In genomic region chr12:108424026-108424425, GRCh38 we compare ENCODE assay signal across 22 cellular contexts.
DNase-seq lines count a peak whose midpoint lies in the region; ATAC-seq, FAIRE-seq and TF ChIP-seq lines count a peak whose summit lies in the region.
"Had no signal": no experiment of that assay in that cellular context is flagged by ENCODE, and none has a peak within 500 bp of the region (broad histone marks: within the 10 kb centered on the region; RNA-seq: fewer than 3 reads in every experiment).

No MANE protein-coding gene starts in this region.

- POLR2A ChIA-PET in MCF 10A (lab: Yijun Ruan, JAX) (no interaction called here), PC-3 (lab: Charles Lee; ENCODE audit: unreplicated experiment) (no interaction called here)

- ATAC-seq in PC-3, result no peak
- no peak for ATAC-seq in GM19452 (IDR thresholded peaks at IDR 0.05; ENCODE audit: unreplicated experiment)
- ATAC-seq: HepG2 had no signal

- dilution Hi-C loops in mammary epithelial cell (cut with HindIII; ENCODE audit: low sequenced_read_pairs), result no loop called here

- DNase-seq in MCF 10A (ENCODE audit: unreplicated experiment), result peak; percentile 7
- DNase-seq in mammary epithelial cell, result no peak
- peak; percentile 37 for DNase-seq in PC-3
- peak; percentile 52 for DNase-seq in bronchial epithelial cell (ENCODE audit: low read depth)
- DNase-seq in GOT3 (lab: John Stamatoyannopoulos, UW), result no peak
- no peak for DNase-seq in SW 1271 (lab: John Stamatoyannopoulos, UW)
- DNase-seq: ACHN; BE2C; C1 segment of cervical spinal cord; CD4-positive, CD25-positive, alpha-beta regulatory T cell; CD8-positive, alpha-beta memory T cell; COR-L47; DMS 273 treated with DMSO at 0.1 percent for 48 hours; DMS79; H9; KBM-7 had no signal

- H3K4me2 ChIP-seq in mammary epithelial cell (ENCODE audit: insufficient read depth, low read depth, low read length) (no peak overlapping the region), PC-3 (ENCODE audit: low read length) (no peak overlapping the region)

- H3K4me3 ChIP-seq in mammary epithelial cell (replicated peaks in 1 of 3; ENCODE audit: insufficient read depth in 1 of 3, low read depth in 2 of 3, low read length in 3 of 3), result no peak overlapping the region
- H3K4me3 ChIP-seq in PC-3 (ENCODE audit: low read length), result no peak overlapping the region
- no peak overlapping the region for H3K4me3 ChIP-seq in bronchial epithelial cell (ENCODE audit: low read depth, low read length)

- H3K9me3 Mint-ChIP-seq in MCF 10A (ENCODE audit: unreplicated experiment), result no peaks in the 10 kb centered on the region
- H3K9me3 Mint-ChIP-seq: CD8-positive, alpha-beta memory T cell had no signal

- intact Hi-C loops in MCF 10A (cut with micrococcal nuclease) (no loop called here), mammary epithelial cell (cut with micrococcal nuclease) (no loop called here), PC-3 (cut with micrococcal nuclease) (no loop called here)

- no TSS peak for BruUV-seq in MCF 10A (replicated peaks; lab: Mats Ljungman, UMichigan)
- BruUV-seq in mammary epithelial cell (replicated peaks; lab: Mats Ljungman, UMichigan), result no TSS peak
- no TSS peak for BruUV-seq in PC-3 (replicated peaks; lab: Mats Ljungman, UMichigan)

- CTCF ChIA-PET in MCF 10A (lab: Yijun Ruan, JAX), result no interaction called here
- CTCF ChIA-PET in mammary epithelial cell (lab: Charles Lee; ENCODE audit: low non-redundant PET), result no interaction called here
- CTCF ChIA-PET in PC-3 (lab: Charles Lee), result no interaction called here

- H3K27me3 ChIP-seq in mammary epithelial cell (ENCODE audit: insufficient read depth, low read length) (no peaks in the 10 kb centered on the region), PC-3 (ENCODE audit: low read length) (peaks cover 28% of the 10 kb centered on the region), bronchial epithelial cell (ENCODE audit: control insufficient read depth, insufficient read depth, low read length) (no peaks in the 10 kb centered on the region)
- H3K27me3 ChIP-seq: BE2C had no signal

- no peak overlapping the region for H3K4me3 Mint-ChIP-seq in MCF 10A (ENCODE audit: unreplicated experiment)
- H3K4me3 Mint-ChIP-seq: CD4-positive, CD25-positive, alpha-beta regulatory T cell; CD8-positive, alpha-beta memory T cell; H9 had no signal

- in situ Hi-C loops in mammary epithelial cell (cut with MboI; ENCODE audit: low sequenced_read_pairs in 2 of 2), result no loop called here

- peaks cover 7% of the 10 kb centered on the region for H3K4me1 Mint-ChIP-seq in MCF 10A (ENCODE audit: insufficient read depth, unreplicated experiment)
- H3K4me1 Mint-ChIP-seq: CD4-positive, CD25-positive, alpha-beta regulatory T cell; CD8-positive, alpha-beta memory T cell; IgD-negative memory B cell had no signal

- H3K9me2 ChIP-seq in PC-3 (replicated peaks; ENCODE audit: low read length), result no peaks in the 10 kb centered on the region

- H3K9me3 ChIP-seq in mammary epithelial cell (replicated peaks; ENCODE audit: insufficient read depth, low read length), result no peaks in the 10 kb centered on the region
- no peaks in the 10 kb centered on the region for H3K9me3 ChIP-seq in PC-3 (ENCODE audit: low read length)
- H3K9me3 ChIP-seq: BE2C had no signal

- H3K79me2 ChIP-seq in mammary epithelial cell (ENCODE audit: insufficient read depth, low read length) (no peaks in the 10 kb centered on the region), PC-3 (ENCODE audit: low read length) (no peaks in the 10 kb centered on the region)

- H3K27ac Mint-ChIP-seq in MCF 10A (ENCODE audit: low read depth, unreplicated experiment), result no peak overlapping the region
- H3K27ac Mint-ChIP-seq: CD4-positive, CD25-positive, alpha-beta regulatory T cell; CD8-positive, alpha-beta memory T cell; IgD-negative memory B cell had no signal

- H3K36me3 Mint-ChIP-seq in MCF 10A (ENCODE audit: insufficient read depth, unreplicated experiment), result peaks cover 5% of the 10 kb centered on the region
- H3K36me3 Mint-ChIP-seq: CD4-positive, CD25-positive, alpha-beta regulatory T cell; CD8-positive, alpha-beta memory T cell; IgD-negative memory B cell had no signal

- H3K36me3 ChIP-seq in mammary epithelial cell (ENCODE audit: insufficient read depth, low read length) (no peaks in the 10 kb centered on the region), PC-3 (ENCODE audit: low read depth, low read length) (no peaks in the 10 kb centered on the region), bronchial epithelial cell (ENCODE audit: control insufficient read depth, insufficient read depth, low read length) (no peaks in the 10 kb centered on the region)
- H3K36me3 ChIP-seq: BE2C had no signal

- H2AFZ ChIP-seq in mammary epithelial cell (ENCODE audit: low read depth, low read length) (no peak overlapping the region), PC-3 (ENCODE audit: low read length) (no peak overlapping the region)

- no peak overlapping the region for H3K9ac ChIP-seq in mammary epithelial cell (ENCODE audit: insufficient read depth, low read length)
- no peak overlapping the region for H3K9ac ChIP-seq in PC-3 (ENCODE audit: low read length)

- FAIRE-seq in bronchial epithelial cell (lab: Jason Lieb, UNC), result no peak
- FAIRE-seq: A204.1, GM12891, H1, HepG2 had no signal

- no peaks in the 10 kb centered on the region for H3K27me3 Mint-ChIP-seq in MCF 10A (ENCODE audit: insufficient read depth, unreplicated experiment)

- WGBS in mammary epithelial cell (ENCODE audit: low coverage, missing lambda C conversion rate), result 55% methylated on average over 4 of the region's 4 CpGs

- H4K20me1 ChIP-seq in mammary epithelial cell (ENCODE audit: insufficient read depth, low read length) (no peaks in the 10 kb centered on the region), PC-3 (ENCODE audit: low read length) (no peaks in the 10 kb centered on the region)

- TF ChIP-seq CTCF in MCF 10A (IDR thresholded peaks at IDR 0.05; ENCODE audit: unreplicated experiment) (no peak), mammary epithelial cell (conservative IDR thresholded peaks at IDR 0.05 in 1 of 2, IDR thresholded peaks at IDR 0.05 in 1 of 2; ENCODE audit: extremely low read depth in 1 of 2, insufficient read depth in 1 of 2, low read depth in 1 of 2, low read length in 2 of 2) (no peak), PC-3 (conservative IDR thresholded peaks at IDR 0.05; ENCODE audit: low read depth, low read length) (no peak), bronchial epithelial cell (IDR thresholded peaks at IDR 0.05; ENCODE audit: insufficient read depth, low read length, severe bottlenecking) (no peak)

- H3K4me1 ChIP-seq in mammary epithelial cell (ENCODE audit: insufficient read depth, low read length) (no peaks in the 10 kb centered on the region), PC-3 (ENCODE audit: insufficient read depth, low read length) (no peaks in the 10 kb centered on the region)

- H3K27ac ChIP-seq in mammary epithelial cell (ENCODE audit: insufficient read depth, low read depth, low read length), result no peak overlapping the region
- H3K27ac ChIP-seq in PC-3 (ENCODE audit: low read length), result no peak overlapping the region

- H3F3A ChIP-seq in PC-3 (ENCODE audit: low read length, unreplicated experiment), result no peaks in the 10 kb centered on the region

Comparison
In these comparisons a context has a peak if more than half of its experiments do, and no peak if none do; other contexts are left out.
1. DNase-seq: peak in MCF 10A (single experiment), PC-3 (single experiment) and bronchial epithelial cell (single experiment); none in mammary epithelial cell (single experiment), GOT3 (single experiment) and SW 1271 (0 of 2).